In genomic region chr4:55184600-55185523, GRCh38 we compare ENCODE assay signal across 1 cellular context.
A peak's percentile ranks its signal among the peaks of the same experiment; 100 is the strongest.
TF ChIP-seq lines count a peak whose summit lies in the region.

No MANE protein-coding gene starts in this region.

TF ChIP-seq in K562, 482 proteins besides CTCF, POLR2A, EP300 and RAD21 (continued from another document):
- TF ChIP-seq GTF2F1 (IDR thresholded peaks at IDR 0.05; ENCODE audit: low read depth, low read length) (no peak), ZNF280B (CRISPR knock-in tag; IDR thresholded peaks at IDR 0.05) (no peak), CTBP1 (IDR thresholded peaks at IDR 0.05; ENCODE audit: borderline replicate concordance) (no peak), ESRRA (IDR thresholded peaks at IDR 0.05; ENCODE audit: borderline replicate concordance, low read depth) (peak; percentile 33; the same call in 1 of the 2 replicates), RNF219 (CRISPR knock-in tag; IDR thresholded peaks at IDR 0.05) (no peak), CREB1 (IDR thresholded peaks at IDR 0.05) (no peak), CREB1 (CRISPR knock-in tag; IDR thresholded peaks at IDR 0.05) (no peak), PCBP1 (IDR thresholded peaks at IDR 0.05; ENCODE audit: low read depth, low read length, poor library complexity, severe bottlenecking) (no peak), REST (CRISPR knock-in tag; IDR thresholded peaks at IDR 0.05; ENCODE audit: low read depth) (no peak), TSC22D4 (tag; IDR thresholded peaks at IDR 0.05) (no peak), EP400 (IDR thresholded peaks at IDR 0.05) (no peak), ZFP30 (CRISPR knock-in tag; IDR thresholded peaks at IDR 0.05; ENCODE audit: borderline replicate concordance) (no peak), ZNF311 (CRISPR knock-in tag; IDR thresholded peaks at IDR 0.05) (no peak), CBX5 (IDR thresholded peaks at IDR 0.05; ENCODE audit: borderline replicate concordance, low read depth) (no peak), FOXP1 (CRISPR knock-in tag; IDR thresholded peaks at IDR 0.05) (no peak), SMARCE1 (IDR thresholded peaks at IDR 0.05) (no peak), RBM39 (optimal IDR thresholded peaks at IDR 0.05; ENCODE audit: low read depth, low read length) (no peak), CHD7 (IDR thresholded peaks at IDR 0.05; ENCODE audit: low read depth, low read length) (no peak)
